In the genomic region with DNA sequence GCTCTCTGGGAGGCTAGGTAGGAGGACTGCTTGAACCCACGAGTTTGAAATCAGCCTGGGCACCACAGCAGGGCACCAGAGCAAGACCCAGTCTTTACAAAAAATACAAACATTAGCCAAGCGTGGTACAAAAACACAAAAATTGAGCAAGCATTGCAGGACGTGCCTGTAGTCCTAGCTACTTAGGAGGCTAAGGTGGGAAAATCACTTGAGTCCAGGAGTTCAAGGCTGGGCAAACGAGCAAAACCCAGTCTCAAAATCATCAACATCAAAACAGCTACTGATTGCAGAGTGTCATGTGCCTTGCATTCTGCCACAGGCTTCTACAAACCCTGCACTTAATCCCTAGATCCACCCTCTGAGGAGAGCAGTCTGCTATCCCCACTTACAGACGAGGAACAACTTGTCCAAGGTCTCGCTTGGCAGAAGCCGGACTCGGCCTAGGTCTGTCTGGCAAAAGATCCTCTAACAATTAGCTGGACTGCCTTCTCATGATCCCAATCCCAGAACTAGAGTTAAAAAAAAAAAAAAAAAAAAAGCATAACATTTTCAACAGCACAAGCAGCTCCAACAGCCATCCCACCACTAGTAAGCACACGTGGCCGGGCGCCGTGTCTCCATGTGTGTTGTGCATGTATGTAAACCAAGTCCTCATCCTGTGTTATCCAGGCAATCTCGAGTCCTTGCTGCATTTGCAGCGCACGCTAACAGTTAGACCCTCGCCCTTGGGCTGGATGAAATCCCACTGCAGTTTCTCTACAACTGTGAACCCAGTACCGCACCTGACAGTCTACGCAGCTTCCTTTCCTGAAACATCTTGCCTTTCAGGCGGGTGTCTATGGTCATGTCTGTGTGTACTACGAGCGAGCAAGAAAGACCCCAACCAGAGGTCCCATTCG, we compare ENCODE assay signal across 8 cellular contexts. TPM values are rescaled to one million over a fixed set of nuclear protein-coding genes. Genes with fewer than 3 reads are reported as not detected.
A peak's percentile ranks its signal among the peaks of the same experiment; 100 is the strongest.
DNase-seq lines count a peak whose midpoint lies in the region; ATAC-seq, FAIRE-seq and TF ChIP-seq lines count a peak whose summit lies in the region.

No MANE protein-coding gene starts in this region.

- no peak for TF ChIP-seq CTCF in heart left ventricle (IDR thresholded peaks at IDR 0.05)
- no peak for TF ChIP-seq CTCF in astrocyte (IDR thresholded peaks at IDR 0.05; ENCODE audit: insufficient read depth, low read depth, low read length)
- no peak for TF ChIP-seq CTCF in lower leg skin (IDR thresholded peaks at IDR 0.05)

- H3K9me3 Mint-ChIP-seq in astrocyte (ENCODE audit: unreplicated experiment) (no peaks in the 10 kb centered on the region), memory B cell (no peaks in the 10 kb centered on the region)

- 43 to 53% (median 49%) methylated on average over 22 of the region's 22 CpGs for WGBS in heart left ventricle, 4 donors
- WGBS in urinary bladder: 51% methylated on average over 22 of the region's 22 CpGs
- 42 to 44% methylated on average over 22 of the region's 22 CpGs for WGBS in lower leg skin, 2 donors

- H3K36me3 ChIP-seq in heart left ventricle (peaks cover 0 to 4% (median 0%) of the 10 kb centered on the region in 9 donors), astrocyte (ENCODE audit: insufficient read depth, low read length) (no peaks in the 10 kb centered on the region), urinary bladder (ENCODE audit: insufficient read depth) (no peaks in the 10 kb centered on the region)

- H3K27me3 Mint-ChIP-seq in astrocyte (ENCODE audit: low read depth, unreplicated experiment) (no peaks in the 10 kb centered on the region), memory B cell (no peaks in the 10 kb centered on the region)

- peak overlapping the region; percentile 100 for H3K4me2 ChIP-seq in astrocyte (ENCODE audit: low read length)

- no peaks in the 10 kb centered on the region for H3K27me3 ChIP-seq in heart left ventricle
- no peaks in the 10 kb centered on the region for H3K27me3 ChIP-seq in astrocyte (ENCODE audit: insufficient read depth, low read length)

- DNase-seq in heart left ventricle (no peak), Right ventricle myocardium inferior (ENCODE audit: missing footprints) (no peak), astrocyte (ENCODE audit: low read depth) (no peak), memory B cell (ENCODE audit: low spot score in 2 of 2) (no peak), lower leg skin (ENCODE audit: low spot score in 2 of 2) (no peak), NCI-H446 (lab: John Stamatoyannopoulos, UW) (no peak), DMS153 (lab: John Stamatoyannopoulos, UW) (no peak)

- TF ChIP-seq POLR2A in heart left ventricle (IDR thresholded peaks at IDR 0.05): no peak
- no peak for TF ChIP-seq POLR2A in lower leg skin (IDR thresholded peaks at IDR 0.05)

- H3K9ac ChIP-seq in astrocyte (ENCODE audit: low read length): peak overlapping the region; percentile 96

- H2AFZ ChIP-seq in astrocyte (ENCODE audit: low read depth, low read length): no peak overlapping the region

- H3K9me3 ChIP-seq in heart left ventricle (no peaks in the 10 kb centered on the region), astrocyte (ENCODE audit: insufficient read depth, low read depth, low read length) (no peaks in the 10 kb centered on the region)

- H3K4me3 Mint-ChIP-seq in astrocyte (ENCODE audit: unreplicated experiment) (peak overlapping the region; percentile 99), memory B cell (peak overlapping the region; percentile 97)

- H4K20me1 ChIP-seq in astrocyte (ENCODE audit: insufficient read depth, low read length): peaks cover 64% of the 10 kb centered on the region

- H3K4me1 ChIP-seq in heart left ventricle: peaks cover 4 to 72% (median 60%) of the 10 kb centered on the region in 12 donors
- peaks cover 36% of the 10 kb centered on the region for H3K4me1 ChIP-seq in astrocyte (ENCODE audit: insufficient read depth, low read length)
- peaks cover 4% of the 10 kb centered on the region for H3K4me1 ChIP-seq in urinary bladder (ENCODE audit: insufficient read depth)

- intact Hi-C loops in heart left ventricle (cut with DNase I) (loop anchor here in 2 of 10 donors (5.0 kb wide), 2 partner anchors 40 to 45 kb away; no protein-coding TSS in a partner anchor), Right ventricle myocardium inferior (cut with DNase I) (no loop called here), lower leg skin (cut with DNase I; ENCODE audit: low total_unique reads) (no loop called here)

- no peak for FAIRE-seq in astrocyte (lab: Jason Lieb, UNC)

- H3K27ac Mint-ChIP-seq in astrocyte (ENCODE audit: unreplicated experiment) (peak overlapping the region; percentile 80), memory B cell (peak overlapping the region; percentile 95)

- peaks cover 70% of the 10 kb centered on the region for H3K79me2 ChIP-seq in astrocyte (ENCODE audit: insufficient read depth, low read length)

- ATAC-seq in heart left ventricle (no peak), Right ventricle myocardium inferior (no peak), memory B cell (ENCODE audit: low read depth) (no peak)

- H3K27ac ChIP-seq in heart left ventricle: peak overlapping the region in 2 of 12 donors; percentile 85 to 98
- no peak overlapping the region for H3K27ac ChIP-seq in astrocyte (ENCODE audit: low read depth, low read length)
- H3K27ac ChIP-seq in urinary bladder (ENCODE audit: low read depth): no peak overlapping the region

- H3K4me1 Mint-ChIP-seq in astrocyte (ENCODE audit: low read depth, unreplicated experiment): peaks cover 30% of the 10 kb centered on the region
- peaks cover 48% of the 10 kb centered on the region for H3K4me1 Mint-ChIP-seq in memory B cell

- peaks cover 1% of the 10 kb centered on the region for H3K36me3 Mint-ChIP-seq in astrocyte (ENCODE audit: low read depth, unreplicated experiment)
- peaks cover 4% of the 10 kb centered on the region for H3K36me3 Mint-ChIP-seq in memory B cell

- H3K4me3 ChIP-seq in heart left ventricle (peak overlapping the region in 11 of 12 donors; percentile 76 to 99 (median 96)), astrocyte (ENCODE audit: insufficient read depth, low read depth, low read length) (peak overlapping the region; percentile 85), urinary bladder (ENCODE audit: low read depth, low read length) (peak overlapping the region; percentile 97), lower leg skin (ENCODE audit: low read depth, poor library complexity, severe bottlenecking) (no peak overlapping the region)

RNA-seq across cellular contexts. Expression of gene PPP6R1, which starts 2.0 kb away (rescaled TPM):
- total RNA-seq in heart left ventricle: 10 to 100 TPM; 28.6 to 59.9 (median 41.1) TPM
- polyA plus RNA-seq in heart left ventricle: 10 to 100 TPM; 34.7 to 60.4 TPM
- 39.5 TPM for total RNA-seq in Right ventricle myocardium inferior
- total RNA-seq in astrocyte: 73.8 and 75.2 TPM in 2 replicates
- 14.5 TPM for total RNA-seq in urinary bladder
- polyA plus RNA-seq in urinary bladder: 43.1 TPM
- total RNA-seq in lower leg skin: 10 to 100 TPM; 29.4 to 47.9 (median 37.5) TPM

RNA-seq across cellular contexts. Expression of gene HSPBP1, which starts 23.1 kb away (rescaled TPM):
- total RNA-seq in heart left ventricle: 10 to 100 TPM; 25.7 to 42.0 (median 30.6) TPM
- 10 to 100 TPM; 56.4 to 76.0 TPM for polyA plus RNA-seq in heart left ventricle
- total RNA-seq in Right ventricle myocardium inferior: 30.2 TPM
- total RNA-seq in astrocyte: 34.8 and 39.8 TPM in 2 replicates
- total RNA-seq in urinary bladder: 6.5 TPM
- polyA plus RNA-seq in urinary bladder: 56.3 TPM
- 10 to 100 TPM; 17.8 to 35.5 (median 25.6) TPM for total RNA-seq in lower leg skin

RNA-seq across cellular contexts. Expression of gene BRSK1, which starts 27.0 kb away (rescaled TPM):
- total RNA-seq in heart left ventricle (1 to 10 TPM; 2.0 to 7.4 (median 3.6) TPM), Right ventricle myocardium inferior (2.4 TPM), astrocyte (17.6 and 18.8 TPM in 2 replicates), urinary bladder (9.7 TPM), lower leg skin (1 to 10 TPM in 1 of 4 donors, under 1 TPM in 1, not detected in 2; 0.44 to 4.6 TPM)
- polyA plus RNA-seq in heart left ventricle (1 to 10 TPM; 1.6 to 1.8 TPM), urinary bladder (8.8 TPM)

RNA-seq across cellular contexts. Expression of gene TMEM86B, which starts 28.2 kb away (rescaled TPM):
- total RNA-seq in heart left ventricle (1 to 10 TPM in 8 of 9 donors, under 1 TPM in 1; 0.64 to 2.5 (median 1.9) TPM), Right ventricle myocardium inferior (1.6 TPM), astrocyte (2.7 and 3.9 TPM in 2 replicates), urinary bladder (0.79 TPM), lower leg skin (1 to 10 TPM; 1.1 to 2.4 (median 1.6) TPM)
- polyA plus RNA-seq in heart left ventricle (1 to 10 TPM; 2.7 to 3.1 TPM), urinary bladder (4.5 TPM)

RNA-seq across cellular contexts. Expression of gene PTPRH, which starts 47.5 kb away (rescaled TPM):
- total RNA-seq in heart left ventricle: 1 to 10 TPM in 8 of 9 donors, under 1 TPM in 1; 0.75 to 5.7 (median 2.3) TPM
- 10 to 100 TPM in 1 of 2 donors, 1 to 10 TPM in 1; 1.8 to 11.4 TPM for polyA plus RNA-seq in heart left ventricle
- 0.87 TPM for total RNA-seq in Right ventricle myocardium inferior
- total RNA-seq in astrocyte: 0.99 and 1.0 TPM in 2 replicates
- total RNA-seq in urinary bladder: 3.6 TPM
- polyA plus RNA-seq in urinary bladder: 1.6 TPM
- 1 to 10 TPM in 1 of 4 donors, under 1 TPM in 3; 0.22 to 1.3 (median 0.52) TPM for total RNA-seq in lower leg skin
